8 cellular contexts compared by ENCODE assay signal in the genomic region with DNA sequence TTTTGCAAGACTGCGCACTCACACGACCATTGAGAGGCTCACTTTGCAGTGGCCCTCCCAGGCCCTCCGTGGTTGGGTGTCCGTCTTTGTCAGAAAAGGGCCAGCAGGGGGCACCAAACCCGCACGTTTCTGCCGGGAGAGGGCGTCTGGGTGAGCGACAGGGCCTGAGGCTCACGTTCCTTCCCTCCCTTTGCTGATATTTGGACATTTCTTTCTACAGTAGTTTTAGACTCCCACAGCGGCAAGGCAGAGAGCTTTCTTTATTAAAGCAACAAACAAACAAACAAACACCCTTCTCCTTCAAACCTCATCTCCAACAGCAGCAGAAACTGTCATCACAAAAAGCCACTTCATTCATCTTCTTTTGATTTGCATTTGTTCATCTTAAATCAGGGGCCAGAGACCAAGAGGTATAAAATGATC.
DNase-seq lines count a peak whose midpoint lies in the region; ATAC-seq, FAIRE-seq and TF ChIP-seq lines count a peak whose summit lies in the region.

No MANE protein-coding gene starts in this region.

- peak; percentile 96 for FAIRE-seq in GM19239 (lab: Jason Lieb, UNC)

- DNase-seq in GM19239 (ENCODE audit: insufficient read length, low spot score) (peak; percentile 79), NCI-H460 (ENCODE audit: extremely low read depth, low read depth) (peak; percentile 86), chondrocyte (ENCODE audit: low spot score) (no peak), lower leg skin (ENCODE audit: low spot score in 2 of 2) (peak; percentile 79 to 97)
- peak; percentile 72 to 86 for DNase-seq in activated CD4-positive, alpha-beta T cell treated with anti-CD3 and anti-CD28 coated beads for 4 hours
- DNase-seq in stimulated activated CD8-positive, alpha-beta memory T cell treated with anti-CD3 and anti-CD28 coated beads, Interleukin-12 subunit alpha, Interleukin-12 subunit beta, amount 100 ng/mL, for 4 hours (ENCODE audit: low read depth) = peak; percentile 58

- no peak overlapping the region for H3K27ac Mint-ChIP-seq in chondrocyte (ENCODE audit: unreplicated experiment)

- H3K9me3 Mint-ChIP-seq in chondrocyte (ENCODE audit: low read depth) = no peaks in the 10 kb centered on the region

- H3K27ac ChIP-seq in C4-2B = no peak overlapping the region

- intact Hi-C loops in lower leg skin (cut with DNase I; ENCODE audit: low total_unique reads) = loop anchor here (5.0 kb wide), 1 partner anchor 339 kb away; no protein-coding TSS in a partner anchor

- TF ChIP-seq CTCF in C4-2B (conservative IDR thresholded peaks at IDR 0.05) (peak; percentile 92), chondrocyte (IDR thresholded peaks at IDR 0.05) (peak; percentile 98), lower leg skin (IDR thresholded peaks at IDR 0.05) (peak in 1 of 3 donors; percentile 56)

- H3K4me3 Mint-ChIP-seq in chondrocyte (ENCODE audit: unreplicated experiment) = no peak overlapping the region

- peak; percentile 97 for ATAC-seq in HG03280 (IDR thresholded peaks at IDR 0.05; ENCODE audit: unreplicated experiment)

- TF ChIP-seq POLR2A in lower leg skin (IDR thresholded peaks at IDR 0.05) = no peak

- peaks cover 2% of the 10 kb centered on the region for H3K36me3 Mint-ChIP-seq in chondrocyte (ENCODE audit: low read depth)

- H3K4me1 Mint-ChIP-seq in chondrocyte (ENCODE audit: low read depth) = peaks cover 27% of the 10 kb centered on the region

- no peaks in the 10 kb centered on the region for H3K27me3 Mint-ChIP-seq in chondrocyte (ENCODE audit: low read depth)

- 2 to 4% methylated on average over 11 of the region's 11 CpGs for WGBS in lower leg skin, 2 donors

- no peak overlapping the region for H3K4me3 ChIP-seq in lower leg skin (ENCODE audit: low read depth, poor library complexity, severe bottlenecking)
